Comparison of ENCODE assay signal across 8 cellular contexts in genomic region chr9:33676746-33677505, GRCh38.
DNase-seq lines count a peak whose midpoint lies in the region; ATAC-seq, FAIRE-seq and TF ChIP-seq lines count a peak whose summit lies in the region.

No MANE protein-coding gene starts in this region.

- intact Hi-C loops in heart right ventricle (cut with DNase I) = no loop called here

- H3K27me3 Mint-ChIP-seq in activated naive CD8-positive, alpha-beta T cell = peaks cover 53% of the 10 kb centered on the region

- WGBS in A549 (ENCODE audit: missing lambda C conversion rate) = 1% methylated on average over 68 of the region's 78 CpGs
- 1% methylated on average over 56 to 78 of the region's 78 CpGs for WGBS in heart right ventricle, 2 donors

- H3K9me3 ChIP-seq in A549 (no peaks in the 10 kb centered on the region; the same call in 2 of the 3 replicates), OCI-LY1 (ENCODE audit: low read length) (no peaks in the 10 kb centered on the region), heart right ventricle (peaks cover 0 to 4% (median 0%) of the 10 kb centered on the region in 11 donors), parathyroid adenoma (ENCODE audit: control insufficient read depth, low read length) (no peaks in the 10 kb centered on the region)

- H3K79me2 ChIP-seq in OCI-LY1 (ENCODE audit: insufficient read depth, low read length) (no peaks in the 10 kb centered on the region), parathyroid adenoma (no peaks in the 10 kb centered on the region)

- H3F3A ChIP-seq in OCI-LY1 (ENCODE audit: insufficient read depth, low read length) = no peaks in the 10 kb centered on the region

- no peaks in the 10 kb centered on the region for H3K9me3 Mint-ChIP-seq in activated naive CD8-positive, alpha-beta T cell (ENCODE audit: low read depth)

- TF ChIP-seq EP300 in A549 (IDR thresholded peaks at IDR 0.05) = no peak

- H3K4me1 Mint-ChIP-seq in activated naive CD8-positive, alpha-beta T cell (ENCODE audit: low read depth) = peaks cover 9% of the 10 kb centered on the region

- peak overlapping the region; percentile 96 for H3K4me2 ChIP-seq in A549
- H3K4me2 ChIP-seq in OCI-LY1 (ENCODE audit: low read length) = peak overlapping the region; percentile 77
- peak overlapping the region; percentile 62 for H3K4me2 ChIP-seq in parathyroid adenoma (ENCODE audit: low read length)

- H3K9me2 ChIP-seq in OCI-LY1 (ENCODE audit: low read depth, low read length) = no peaks in the 10 kb centered on the region

- H3K9ac ChIP-seq in OCI-LY1 (ENCODE audit: low read length) (peak overlapping the region; percentile 48; the same call in 1 of the 2 replicates), parathyroid adenoma (peak overlapping the region; percentile 19)

- H3K27ac ChIP-seq in A549 (peak overlapping the region; percentile 94 to 99), OCI-LY1 (ENCODE audit: low read depth, low read length, poor library complexity, severe bottlenecking) (no peak overlapping the region), heart right ventricle (peak overlapping the region in 8 of 10 donors; percentile 16 to 78 (median 67)), parathyroid adenoma (peak overlapping the region; percentile 78)

- H3K27ac Mint-ChIP-seq in activated naive CD8-positive, alpha-beta T cell = no peak overlapping the region

- H3K36me3 Mint-ChIP-seq in activated naive CD8-positive, alpha-beta T cell = peaks cover 2% of the 10 kb centered on the region

- H3K36me3 ChIP-seq in OCI-LY1 (ENCODE audit: insufficient read depth, low read length) (no peaks in the 10 kb centered on the region), heart right ventricle (no peaks in the 10 kb centered on the region), parathyroid adenoma (ENCODE audit: control insufficient read depth, insufficient read depth, low read length) (no peaks in the 10 kb centered on the region)

- no peaks in the 10 kb centered on the region for H4K20me1 ChIP-seq in OCI-LY1 (ENCODE audit: insufficient read depth, low read length)

- H2AFZ ChIP-seq in OCI-LY1 (ENCODE audit: low read length) (0 out of 2 replicates have a peak overlapping the region, but pooled peaks have one; percentile 50), parathyroid adenoma (peak overlapping the region; percentile 93)

- CTCF ChIA-PET in A549 (lab: Yijun Ruan, JAX) = interaction anchor here (1.0 to 2.7 kb wide), 5 partner anchors 20 to 59 kb away, joined by 3 to 13 read pairs (median 5); no protein-coding TSS in a partner anchor

- ATAC-seq in A549 = peak; percentile 94 to 95
- ATAC-seq in heart right ventricle = peak; percentile 71 to 91 (median 83)
- no peak for ATAC-seq in HG02840 (IDR thresholded peaks at IDR 0.05; ENCODE audit: low FRiP score, unreplicated experiment)

- H3K4me3 Mint-ChIP-seq in activated naive CD8-positive, alpha-beta T cell = peak overlapping the region; percentile 95

- peak; percentile 29 to 60 for DNase-seq in A549 (ENCODE audit: low read depth in 1 of 2, low spot score in 1 of 2)
- peak; percentile 12 for DNase-seq in GM19239 (ENCODE audit: insufficient read length, low spot score)
- DNase-seq in heart right ventricle = peak; percentile 11 to 39
- no peak for DNase-seq in NK-92 (lab: John Stamatoyannopoulos, UW; ENCODE audit: unreplicated experiment)

- peak; percentile 45 for TF ChIP-seq POLR2A in A549 (IDR thresholded peaks at IDR 0.05; ENCODE audit: low read length)

- H3K27me3 ChIP-seq in OCI-LY1 (ENCODE audit: insufficient read depth, low read length) = no peaks in the 10 kb centered on the region
- H3K27me3 ChIP-seq in heart right ventricle = peaks cover 0 to 76% (median 24%) of the 10 kb centered on the region in 7 donors
- H3K27me3 ChIP-seq in parathyroid adenoma (ENCODE audit: control insufficient read depth, insufficient read depth, low read length) = no peaks in the 10 kb centered on the region

- no peak for TF ChIP-seq RAD21 in A549 (conservative IDR thresholded peaks at IDR 0.05 in 1 of 2, IDR thresholded peaks at IDR 0.05 in 1 of 2)

- FAIRE-seq in A549 (lab: Jason Lieb, UNC) (no peak), GM19239 (lab: Jason Lieb, UNC) (no peak)

- TF ChIP-seq CTCF in A549 (IDR thresholded peaks at IDR 0.05) (no peak), OCI-LY1 (IDR thresholded peaks at IDR 0.05; ENCODE audit: low read length) (no peak), heart right ventricle (IDR thresholded peaks at IDR 0.05) (no peak), parathyroid adenoma (IDR thresholded peaks at IDR 0.05) (no peak)

- POLR2A ChIA-PET in A549 (lab: Yijun Ruan, JAX) = interaction anchor here (1.9 kb wide), 1 partner anchor 53 kb away, joined by 5 read pairs; no protein-coding TSS in a partner anchor

- H3K4me1 ChIP-seq in A549 = peaks cover 8% of the 10 kb centered on the region; the same call in 2 of the 3 replicates
- no peaks in the 10 kb centered on the region for H3K4me1 ChIP-seq in OCI-LY1 (ENCODE audit: insufficient read depth, low read length, severe bottlenecking)
- H3K4me1 ChIP-seq in heart right ventricle = peaks cover 0 to 10% (median 0%) of the 10 kb centered on the region in 9 donors
- H3K4me1 ChIP-seq in parathyroid adenoma = no peaks in the 10 kb centered on the region

- H3K4me3 ChIP-seq in A549 (peak overlapping the region; percentile 62), OCI-LY1 (ENCODE audit: low read depth, low read length, poor library complexity, severe bottlenecking) (peak overlapping the region; percentile 63), heart right ventricle (peak overlapping the region; percentile 32 to 67 (median 62)), parathyroid adenoma (ENCODE audit: low read depth, low read length) (peak overlapping the region; percentile 48)

TF ChIP-seq in A549, 52 proteins besides CTCF, POLR2A, EP300 and RAD21:
- TF ChIP-seq E2F6 (IDR thresholded peaks at IDR 0.05; ENCODE audit: borderline replicate concordance, low read depth) (peak; percentile 51; the same call in 1 of the 2 replicates), JUN (IDR thresholded peaks at IDR 0.05) (peak in 1 of 2 experiments; percentile 63; a peak in 2 of 5 replicates), HOXB13 (CRISPR knock-in tag; IDR thresholded peaks at IDR 0.05; ENCODE audit: low read depth) (no peak), PHF8 (IDR thresholded peaks at IDR 0.05; ENCODE audit: borderline replicate concordance, low read depth) (peak; percentile 36; the same call in 1 of the 2 replicates), MAX (IDR thresholded peaks at IDR 0.05) (peak; percentile 36; the same call in 1 of the 2 replicates)
